In the genomic region with DNA sequence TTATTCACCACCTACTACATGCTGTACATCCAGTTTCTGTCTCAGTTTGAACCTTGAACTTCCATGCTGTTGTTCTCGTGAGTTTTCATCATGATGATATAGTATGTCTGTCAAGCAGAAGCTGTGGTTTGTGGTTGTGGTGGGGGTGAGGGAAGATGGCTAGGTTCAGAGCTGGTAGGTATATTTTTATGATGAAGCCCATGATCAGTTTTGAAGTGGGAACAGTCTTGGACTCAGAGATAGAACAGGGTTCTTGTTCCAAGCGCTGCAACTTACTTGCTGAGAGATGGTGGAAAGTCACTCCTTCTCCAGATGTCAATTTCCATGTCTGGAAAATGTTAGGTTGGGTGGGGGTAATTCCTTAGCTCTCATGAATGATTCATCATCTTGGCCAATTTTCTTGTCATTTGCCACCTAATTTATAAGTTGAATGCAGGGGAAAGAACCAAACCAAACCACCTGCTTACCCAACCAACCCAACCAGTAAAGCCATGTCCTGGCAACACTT, we compare ENCODE assay signal across 8 cellular contexts.
DNase-seq lines count a peak whose midpoint lies in the region; ATAC-seq, FAIRE-seq and TF ChIP-seq lines count a peak whose summit lies in the region.

No MANE protein-coding gene starts in this region.

- peak overlapping the region; percentile 41 for H3K4me3 Mint-ChIP-seq in T-helper 2 cell treated with Interferon-gamma antibody and Interleukin-4, amounts not matched to agents 5 μg/mL and 100 μg/mL, for 36 hours

- no peak for TF ChIP-seq POLR2A in H54 (IDR thresholded peaks at IDR 0.05; ENCODE audit: low read depth, low read length)

- H3K27me3 Mint-ChIP-seq in T-helper 2 cell treated with Interferon-gamma antibody and Interleukin-4, amounts not matched to agents 5 μg/mL and 100 μg/mL, for 36 hours (ENCODE audit: low read depth), result no peaks in the 10 kb centered on the region

- no peaks in the 10 kb centered on the region for H3K36me3 Mint-ChIP-seq in T-helper 2 cell treated with Interferon-gamma antibody and Interleukin-4, amounts not matched to agents 5 μg/mL and 100 μg/mL, for 36 hours (ENCODE audit: low read depth)

- H3K4me1 Mint-ChIP-seq in T-helper 2 cell treated with Interferon-gamma antibody and Interleukin-4, amounts not matched to agents 5 μg/mL and 100 μg/mL, for 36 hours (ENCODE audit: low read depth), result peaks cover 44% of the 10 kb centered on the region

- H3K9me3 ChIP-seq in neutrophil, result no peaks in the 10 kb centered on the region

- FAIRE-seq in H54 (lab: Jason Lieb, UNC), result no peak

- ATAC-seq in GM18867 (IDR thresholded peaks at IDR 0.05; ENCODE audit: unreplicated experiment) (peak; percentile 48), HG02885 (IDR thresholded peaks at IDR 0.05; ENCODE audit: poor library complexity, unreplicated experiment) (peak; percentile 47), HG03280 (IDR thresholded peaks at IDR 0.05; ENCODE audit: unreplicated experiment) (no peak)

- peak; percentile 64 for DNase-seq in T-helper 2 cell treated with Interferon-gamma antibody and Interleukin-4, amounts not matched to agents 5 μg/mL and 100 μg/mL, for 36 hours (ENCODE audit: low spot score)
- no peak for DNase-seq in superior temporal gyrus (ENCODE audit: extremely low spot score)
- no peak for DNase-seq in kidney glomerular epithelial cell (lab: John Stamatoyannopoulos, UW)
- no peak for DNase-seq in H54 (ENCODE audit: insufficient read length, low spot score)

- no peaks in the 10 kb centered on the region for H3K36me3 ChIP-seq in neutrophil

- no peak for TF ChIP-seq CTCF in neutrophil (IDR thresholded peaks at IDR 0.05)

- H3K27me3 ChIP-seq in neutrophil, result no peaks in the 10 kb centered on the region

- no peaks in the 10 kb centered on the region for H3K9me3 Mint-ChIP-seq in T-helper 2 cell treated with Interferon-gamma antibody and Interleukin-4, amounts not matched to agents 5 μg/mL and 100 μg/mL, for 36 hours

- peaks cover 30 to 51% of the 10 kb centered on the region in 2 experiments for H3K4me1 ChIP-seq in neutrophil (ENCODE audit: control insufficient read depth in 1 of 2, insufficient read depth in 1 of 2, low read depth in 1 of 2, low read length in 1 of 2)

- no peak overlapping the region for H3K4me3 ChIP-seq in neutrophil (ENCODE audit: low read depth in 1 of 2, low read length in 1 of 2)

- peak overlapping the region; percentile 66 for H3K27ac Mint-ChIP-seq in T-helper 2 cell treated with Interferon-gamma antibody and Interleukin-4, amounts not matched to agents 5 μg/mL and 100 μg/mL, for 36 hours

- peak overlapping the region; percentile 74 for H3K27ac ChIP-seq in neutrophil
